ENCODE assay signal across 10 cellular contexts in the genomic region with DNA sequence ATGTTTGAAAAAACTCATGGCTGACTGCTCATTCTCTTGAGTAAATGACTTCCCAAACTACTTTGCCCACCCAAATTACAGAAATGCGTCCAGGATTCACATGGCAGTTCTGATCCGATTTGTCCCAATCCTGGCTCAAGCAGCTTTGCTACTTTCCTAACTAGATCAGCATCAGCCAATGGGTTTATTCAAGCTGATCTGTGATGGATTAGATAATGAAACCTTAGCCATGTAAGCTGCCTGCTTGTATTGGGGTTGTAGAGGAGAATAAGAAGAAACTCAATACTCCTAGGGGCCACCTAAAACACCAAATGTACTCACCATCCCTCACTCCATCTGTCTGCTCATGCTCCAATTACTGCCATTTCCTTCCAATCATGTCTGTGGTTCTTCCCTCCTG. TPM values are rescaled to one million over a fixed set of nuclear protein-coding genes. Genes with fewer than 3 reads are reported as not detected.
A peak's percentile ranks its signal among the peaks of the same experiment; 100 is the strongest.
DNase-seq lines count a peak whose midpoint lies in the region; ATAC-seq and TF ChIP-seq lines count a peak whose summit lies in the region.
"Had no signal": no experiment of that assay in that cellular context is flagged by ENCODE, and none has a peak within 500 bp of the region (broad histone marks: within the 10 kb centered on the region; RNA-seq: fewer than 3 reads in every experiment).

No MANE protein-coding gene starts in this region.

- no peak overlapping the region for H3K4me3 ChIP-seq in psoas muscle

- no peak for ATAC-seq in psoas muscle
- no peak for ATAC-seq in left lobe of liver
- no peak for ATAC-seq in HG03460 (IDR thresholded peaks at IDR 0.05; ENCODE audit: unreplicated experiment)

- H3K4me1 ChIP-seq in psoas muscle, result peaks cover 41% of the 10 kb centered on the region

- peaks cover 7% of the 10 kb centered on the region for H3K27me3 Mint-ChIP-seq in endothelial cell (ENCODE audit: unreplicated experiment)

- intact Hi-C loops in psoas muscle (cut with DNase I), result no loop called here

- H3K27ac ChIP-seq in psoas muscle, result peak overlapping the region; percentile 46
- H3K27ac ChIP-seq: KMS-11 had no signal

- H3K27me3 ChIP-seq in psoas muscle (ENCODE audit: insufficient read depth in 3 of 3, low read length in 2 of 3), result no peaks in the 10 kb centered on the region

- H3K36me3 Mint-ChIP-seq in endothelial cell (ENCODE audit: low read depth, unreplicated experiment), result peaks cover 15% of the 10 kb centered on the region

- TF ChIP-seq CTCF in endothelial cell (IDR thresholded peaks at IDR 0.05; ENCODE audit: unreplicated experiment), result no peak
- no peak for TF ChIP-seq CTCF in psoas muscle (IDR thresholded peaks at IDR 0.05)

- H3K9me3 Mint-ChIP-seq in endothelial cell (ENCODE audit: unreplicated experiment), result peaks cover 4% of the 10 kb centered on the region
- H3K9me3 Mint-ChIP-seq: central memory CD8-positive, alpha-beta T cell had no signal

- DNase-seq in D341Med (ENCODE audit: low spot score), result peak; percentile 67
- DNase-seq in NCI-H2171 treated with DMSO at 0.1 percent for 48 hours (lab: John Stamatoyannopoulos, UW), result peak; percentile 98
- no peak for DNase-seq in endothelial cell (ENCODE audit: low spot score)
- DNase-seq in psoas muscle, result no peak
- no peak for DNase-seq in NCI-H446 (lab: John Stamatoyannopoulos, UW)
- DNase-seq in left lobe of liver (ENCODE audit: low spot score), result no peak
- no peak for DNase-seq in NCI-H510A (lab: John Stamatoyannopoulos, UW)

- H3K27ac Mint-ChIP-seq in endothelial cell (ENCODE audit: unreplicated experiment), result peak overlapping the region; percentile 80

- H3K4me3 Mint-ChIP-seq in endothelial cell (ENCODE audit: unreplicated experiment), result peak overlapping the region; percentile 71
- H3K4me3 Mint-ChIP-seq: central memory CD8-positive, alpha-beta T cell had no signal

- peaks cover 0 to 6% of the 10 kb centered on the region in 2 donors for H3K36me3 ChIP-seq in psoas muscle (ENCODE audit: insufficient read depth in 1 of 2, low read depth in 1 of 2)

- H3K9me3 ChIP-seq in psoas muscle, result no peaks in the 10 kb centered on the region

- 45 to 64% (median 48%) methylated on average over 2 of the region's 2 CpGs for WGBS in psoas muscle, 3 donors

- peaks cover 62% of the 10 kb centered on the region for H3K4me1 Mint-ChIP-seq in endothelial cell (ENCODE audit: unreplicated experiment)
- H3K4me1 Mint-ChIP-seq: central memory CD8-positive, alpha-beta T cell had no signal

RNA-seq across cellular contexts. Expression of a gene that starts 7.0 kb away (rescaled TPM):
- total RNA-seq in endothelial cell (ENCODE audit: unreplicated experiment) (228 TPM), psoas muscle (10 to 100 TPM; 28.4 to 50.4 (median 36.8) TPM), left lobe of liver (25.5 TPM)
- 10 to 100 TPM in 2 of 3 donors, 1 to 10 TPM in 1; 7.7 to 20.5 (median 10.4) TPM for polyA plus RNA-seq in psoas muscle

Comparison
In these comparisons a context has a peak if more than half of its experiments do, and no peak if none do; other contexts are left out.
1. DNase-seq: peak in D341Med (single experiment) and NCI-H2171 treated with DMSO at 0.1 percent for 48 hours (single experiment); none in endothelial cell (single experiment), psoas muscle (0 of 2), NCI-H446 (0 of 2), left lobe of liver (single experiment) and NCI-H510A (single experiment).